In the genomic region with DNA sequence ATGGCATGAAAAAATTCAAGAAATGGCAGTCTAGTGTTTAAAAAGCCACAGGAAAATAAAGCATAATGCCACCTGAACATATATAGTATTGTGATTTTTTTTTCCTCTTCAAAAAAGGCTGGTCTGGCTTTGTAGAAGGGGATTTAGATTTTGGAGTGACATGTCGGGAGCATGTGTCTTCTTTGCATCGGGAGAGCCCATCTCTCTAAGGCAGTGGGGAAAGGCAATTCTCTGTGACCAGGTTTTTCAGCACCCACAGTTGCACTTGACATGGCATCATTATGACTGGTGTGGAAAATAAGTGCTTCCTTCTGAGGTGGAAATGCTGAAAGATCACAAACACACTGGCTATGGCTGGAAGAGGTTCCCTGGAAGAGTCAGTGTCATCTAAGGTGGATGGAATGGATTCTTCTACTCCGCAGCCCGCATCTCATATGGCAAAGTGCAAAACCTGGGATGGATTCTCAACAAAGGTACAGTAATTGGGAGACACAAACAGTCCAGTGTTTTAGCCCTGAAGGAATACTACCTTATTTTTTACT, we compare ENCODE assay signal across 1 cellular context.
TF ChIP-seq lines count a peak whose summit lies in the region.

No MANE protein-coding gene starts in this region.

TF ChIP-seq in HepG2, 621 proteins besides CTCF, POLR2A, EP300 and RAD21 (continued from another document and continues in another):
- TF ChIP-seq, protein P1, sequence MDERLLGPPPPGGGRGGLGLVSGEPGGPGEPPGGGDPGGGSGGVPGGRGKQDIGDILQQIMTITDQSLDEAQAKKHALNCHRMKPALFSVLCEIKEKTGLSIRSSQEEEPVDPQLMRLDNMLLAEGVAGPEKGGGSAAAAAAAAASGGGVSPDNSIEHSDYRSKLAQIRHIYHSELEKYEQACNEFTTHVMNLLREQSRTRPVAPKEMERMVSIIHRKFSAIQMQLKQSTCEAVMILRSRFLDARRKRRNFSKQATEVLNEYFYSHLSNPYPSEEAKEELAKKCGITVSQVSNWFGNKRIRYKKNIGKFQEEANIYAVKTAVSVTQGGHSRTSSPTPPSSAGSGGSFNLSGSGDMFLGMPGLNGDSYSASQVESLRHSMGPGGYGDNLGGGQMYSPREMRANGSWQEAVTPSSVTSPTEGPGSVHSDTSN (CRISPR knock-in tag; IDR thresholded peaks at IDR 0.05) = no peak
- TF ChIP-seq, protein P2, sequence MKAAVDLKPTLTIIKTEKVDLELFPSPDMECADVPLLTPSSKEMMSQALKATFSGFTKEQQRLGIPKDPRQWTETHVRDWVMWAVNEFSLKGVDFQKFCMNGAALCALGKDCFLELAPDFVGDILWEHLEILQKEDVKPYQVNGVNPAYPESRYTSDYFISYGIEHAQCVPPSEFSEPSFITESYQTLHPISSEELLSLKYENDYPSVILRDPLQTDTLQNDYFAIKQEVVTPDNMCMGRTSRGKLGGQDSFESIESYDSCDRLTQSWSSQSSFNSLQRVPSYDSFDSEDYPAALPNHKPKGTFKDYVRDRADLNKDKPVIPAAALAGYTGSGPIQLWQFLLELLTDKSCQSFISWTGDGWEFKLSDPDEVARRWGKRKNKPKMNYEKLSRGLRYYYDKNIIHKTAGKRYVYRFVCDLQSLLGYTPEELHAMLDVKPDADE (CRISPR knock-in tag; IDR thresholded peaks at IDR 0.05) = no peak
- TF ChIP-seq, protein P3, sequence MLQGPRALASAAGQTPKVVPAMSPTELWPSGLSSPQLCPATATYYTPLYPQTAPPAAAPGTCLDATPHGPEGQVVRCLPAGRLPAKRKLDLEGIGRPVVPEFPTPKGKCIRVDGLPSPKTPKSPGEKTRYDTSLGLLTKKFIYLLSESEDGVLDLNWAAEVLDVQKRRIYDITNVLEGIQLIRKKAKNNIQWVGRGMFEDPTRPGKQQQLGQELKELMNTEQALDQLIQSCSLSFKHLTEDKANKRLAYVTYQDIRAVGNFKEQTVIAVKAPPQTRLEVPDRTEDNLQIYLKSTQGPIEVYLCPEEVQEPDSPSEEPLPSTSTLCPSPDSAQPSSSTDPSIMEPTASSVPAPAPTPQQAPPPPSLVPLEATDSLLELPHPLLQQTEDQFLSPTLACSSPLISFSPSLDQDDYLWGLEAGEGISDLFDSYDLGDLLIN (CRISPR knock-in tag; IDR thresholded peaks at IDR 0.05; ENCODE audit: borderline replicate concordance) = no peak
- TF ChIP-seq, protein P4, sequence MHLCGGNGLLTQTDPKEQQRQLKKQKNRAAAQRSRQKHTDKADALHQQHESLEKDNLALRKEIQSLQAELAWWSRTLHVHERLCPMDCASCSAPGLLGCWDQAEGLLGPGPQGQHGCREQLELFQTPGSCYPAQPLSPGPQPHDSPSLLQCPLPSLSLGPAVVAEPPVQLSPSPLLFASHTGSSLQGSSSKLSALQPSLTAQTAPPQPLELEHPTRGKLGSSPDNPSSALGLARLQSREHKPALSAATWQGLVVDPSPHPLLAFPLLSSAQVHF (CRISPR knock-in tag; IDR thresholded peaks at IDR 0.05) = no peak
- TF ChIP-seq, protein P5, sequence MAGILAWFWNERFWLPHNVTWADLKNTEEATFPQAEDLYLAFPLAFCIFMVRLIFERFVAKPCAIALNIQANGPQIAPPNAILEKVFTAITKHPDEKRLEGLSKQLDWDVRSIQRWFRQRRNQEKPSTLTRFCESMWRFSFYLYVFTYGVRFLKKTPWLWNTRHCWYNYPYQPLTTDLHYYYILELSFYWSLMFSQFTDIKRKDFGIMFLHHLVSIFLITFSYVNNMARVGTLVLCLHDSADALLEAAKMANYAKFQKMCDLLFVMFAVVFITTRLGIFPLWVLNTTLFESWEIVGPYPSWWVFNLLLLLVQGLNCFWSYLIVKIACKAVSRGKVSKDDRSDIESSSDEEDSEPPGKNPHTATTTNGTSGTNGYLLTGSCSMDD (CRISPR knock-in tag; IDR thresholded peaks at IDR 0.05) = no peak
- TF ChIP-seq, protein P6, sequence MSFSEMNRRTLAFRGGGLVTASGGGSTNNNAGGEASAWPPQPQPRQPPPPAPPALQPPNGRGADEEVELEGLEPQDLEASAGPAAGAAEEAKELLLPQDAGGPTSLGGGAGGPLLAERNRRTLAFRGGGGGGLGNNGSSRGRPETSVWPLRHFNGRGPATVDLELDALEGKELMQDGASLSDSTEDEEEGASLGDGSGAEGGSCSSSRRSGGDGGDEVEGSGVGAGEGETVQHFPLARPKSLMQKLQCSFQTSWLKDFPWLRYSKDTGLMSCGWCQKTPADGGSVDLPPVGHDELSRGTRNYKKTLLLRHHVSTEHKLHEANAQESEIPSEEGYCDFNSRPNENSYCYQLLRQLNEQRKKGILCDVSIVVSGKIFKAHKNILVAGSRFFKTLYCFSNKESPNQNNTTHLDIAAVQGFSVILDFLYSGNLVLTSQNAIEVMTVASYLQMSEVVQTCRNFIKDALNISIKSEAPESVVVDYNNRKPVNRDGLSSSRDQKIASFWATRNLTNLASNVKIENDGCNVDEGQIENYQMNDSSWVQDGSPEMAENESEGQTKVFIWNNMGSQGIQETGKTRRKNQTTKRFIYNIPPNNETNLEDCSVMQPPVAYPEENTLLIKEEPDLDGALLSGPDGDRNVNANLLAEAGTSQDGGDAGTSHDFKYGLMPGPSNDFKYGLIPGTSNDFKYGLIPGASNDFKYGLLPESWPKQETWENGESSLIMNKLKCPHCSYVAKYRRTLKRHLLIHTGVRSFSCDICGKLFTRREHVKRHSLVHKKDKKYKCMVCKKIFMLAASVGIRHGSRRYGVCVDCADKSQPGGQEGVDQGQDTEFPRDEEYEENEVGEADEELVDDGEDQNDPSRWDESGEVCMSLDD (CRISPR knock-in tag; IDR thresholded peaks at IDR 0.05; ENCODE audit: borderline replicate concordance) = no peak
- TF ChIP-seq ZNF432 (CRISPR knock-in tag; IDR thresholded peaks at IDR 0.05; ENCODE audit: borderline replicate concordance) (no peak), HOXA5 (CRISPR knock-in tag; IDR thresholded peaks at IDR 0.05) (0 out of 2 replicates have a peak, but pooled peaks have one; percentile 14), FOXA1 (IDR thresholded peaks at IDR 0.05) (no peak), FOXA1 (CRISPR knock-in tag; IDR thresholded peaks at IDR 0.05) (no peak), RARA (CRISPR knock-in tag; IDR thresholded peaks at IDR 0.05) (no peak), NFE2 (CRISPR knock-in tag; IDR thresholded peaks at IDR 0.05) (no peak), ZNF792 (CRISPR knock-in tag; IDR thresholded peaks at IDR 0.05) (no peak), NR2F6 (IDR thresholded peaks at IDR 0.05) (no peak), NR2F6 (CRISPR knock-in tag; IDR thresholded peaks at IDR 0.05) (0 out of 2 replicates have a peak, but pooled peaks have one; percentile 14), ATM (IDR thresholded peaks at IDR 0.05; ENCODE audit: borderline replicate concordance) (no peak), KAT2B (IDR thresholded peaks at IDR 0.05; ENCODE audit: borderline replicate concordance, low read depth, low read length) (no peak), DNMT3B (CRISPR knock-in tag; conservative IDR thresholded peaks at IDR 0.05) (no peak), REXO4 (CRISPR knock-in tag; IDR thresholded peaks at IDR 0.05; ENCODE audit: borderline replicate concordance) (no peak), ETV6 (CRISPR knock-in tag; conservative IDR thresholded peaks at IDR 0.05) (no peak), ZNF547 (CRISPR knock-in tag; IDR thresholded peaks at IDR 0.05) (no peak), RNF2 (conservative IDR thresholded peaks at IDR 0.05; ENCODE audit: low read depth) (no peak), ZNF816 (CRISPR knock-in tag; IDR thresholded peaks at IDR 0.05; ENCODE audit: borderline replicate concordance) (no peak), CENPT (CRISPR knock-in tag; IDR thresholded peaks at IDR 0.05; ENCODE audit: low read depth) (no peak)
- TF ChIP-seq, protein P7, sequence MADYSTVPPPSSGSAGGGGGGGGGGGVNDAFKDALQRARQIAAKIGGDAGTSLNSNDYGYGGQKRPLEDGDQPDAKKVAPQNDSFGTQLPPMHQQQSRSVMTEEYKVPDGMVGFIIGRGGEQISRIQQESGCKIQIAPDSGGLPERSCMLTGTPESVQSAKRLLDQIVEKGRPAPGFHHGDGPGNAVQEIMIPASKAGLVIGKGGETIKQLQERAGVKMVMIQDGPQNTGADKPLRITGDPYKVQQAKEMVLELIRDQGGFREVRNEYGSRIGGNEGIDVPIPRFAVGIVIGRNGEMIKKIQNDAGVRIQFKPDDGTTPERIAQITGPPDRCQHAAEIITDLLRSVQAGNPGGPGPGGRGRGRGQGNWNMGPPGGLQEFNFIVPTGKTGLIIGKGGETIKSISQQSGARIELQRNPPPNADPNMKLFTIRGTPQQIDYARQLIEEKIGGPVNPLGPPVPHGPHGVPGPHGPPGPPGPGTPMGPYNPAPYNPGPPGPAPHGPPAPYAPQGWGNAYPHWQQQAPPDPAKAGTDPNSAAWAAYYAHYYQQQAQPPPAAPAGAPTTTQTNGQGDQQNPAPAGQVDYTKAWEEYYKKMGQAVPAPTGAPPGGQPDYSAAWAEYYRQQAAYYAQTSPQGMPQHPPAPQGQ (CRISPR knock-in tag; IDR thresholded peaks at IDR 0.05; ENCODE audit: borderline replicate concordance) = no peak
- TF ChIP-seq, protein P8, sequence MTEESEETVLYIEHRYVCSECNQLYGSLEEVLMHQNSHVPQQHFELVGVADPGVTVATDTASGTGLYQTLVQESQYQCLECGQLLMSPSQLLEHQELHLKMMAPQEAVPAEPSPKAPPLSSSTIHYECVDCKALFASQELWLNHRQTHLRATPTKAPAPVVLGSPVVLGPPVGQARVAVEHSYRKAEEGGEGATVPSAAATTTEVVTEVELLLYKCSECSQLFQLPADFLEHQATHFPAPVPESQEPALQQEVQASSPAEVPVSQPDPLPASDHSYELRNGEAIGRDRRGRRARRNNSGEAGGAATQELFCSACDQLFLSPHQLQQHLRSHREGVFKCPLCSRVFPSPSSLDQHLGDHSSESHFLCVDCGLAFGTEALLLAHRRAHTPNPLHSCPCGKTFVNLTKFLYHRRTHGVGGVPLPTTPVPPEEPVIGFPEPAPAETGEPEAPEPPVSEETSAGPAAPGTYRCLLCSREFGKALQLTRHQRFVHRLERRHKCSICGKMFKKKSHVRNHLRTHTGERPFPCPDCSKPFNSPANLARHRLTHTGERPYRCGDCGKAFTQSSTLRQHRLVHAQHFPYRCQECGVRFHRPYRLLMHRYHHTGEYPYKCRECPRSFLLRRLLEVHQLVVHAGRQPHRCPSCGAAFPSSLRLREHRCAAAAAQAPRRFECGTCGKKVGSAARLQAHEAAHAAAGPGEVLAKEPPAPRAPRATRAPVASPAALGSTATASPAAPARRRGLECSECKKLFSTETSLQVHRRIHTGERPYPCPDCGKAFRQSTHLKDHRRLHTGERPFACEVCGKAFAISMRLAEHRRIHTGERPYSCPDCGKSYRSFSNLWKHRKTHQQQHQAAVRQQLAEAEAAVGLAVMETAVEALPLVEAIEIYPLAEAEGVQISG (CRISPR knock-in tag; IDR thresholded peaks at IDR 0.05) = no peak
- TF ChIP-seq, protein P9, sequence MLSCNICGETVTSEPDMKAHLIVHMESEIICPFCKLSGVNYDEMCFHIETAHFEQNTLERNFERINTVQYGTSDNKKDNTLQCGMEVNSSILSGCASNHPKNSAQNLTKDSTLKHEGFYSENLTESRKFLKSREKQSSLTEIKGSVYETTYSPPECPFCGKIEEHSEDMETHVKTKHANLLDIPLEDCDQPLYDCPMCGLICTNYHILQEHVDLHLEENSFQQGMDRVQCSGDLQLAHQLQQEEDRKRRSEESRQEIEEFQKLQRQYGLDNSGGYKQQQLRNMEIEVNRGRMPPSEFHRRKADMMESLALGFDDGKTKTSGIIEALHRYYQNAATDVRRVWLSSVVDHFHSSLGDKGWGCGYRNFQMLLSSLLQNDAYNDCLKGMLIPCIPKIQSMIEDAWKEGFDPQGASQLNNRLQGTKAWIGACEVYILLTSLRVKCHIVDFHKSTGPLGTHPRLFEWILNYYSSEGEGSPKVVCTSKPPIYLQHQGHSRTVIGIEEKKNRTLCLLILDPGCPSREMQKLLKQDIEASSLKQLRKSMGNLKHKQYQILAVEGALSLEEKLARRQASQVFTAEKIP (CRISPR knock-in tag; IDR thresholded peaks at IDR 0.05; ENCODE audit: borderline replicate concordance) = no peak
- TF ChIP-seq, protein P10, sequence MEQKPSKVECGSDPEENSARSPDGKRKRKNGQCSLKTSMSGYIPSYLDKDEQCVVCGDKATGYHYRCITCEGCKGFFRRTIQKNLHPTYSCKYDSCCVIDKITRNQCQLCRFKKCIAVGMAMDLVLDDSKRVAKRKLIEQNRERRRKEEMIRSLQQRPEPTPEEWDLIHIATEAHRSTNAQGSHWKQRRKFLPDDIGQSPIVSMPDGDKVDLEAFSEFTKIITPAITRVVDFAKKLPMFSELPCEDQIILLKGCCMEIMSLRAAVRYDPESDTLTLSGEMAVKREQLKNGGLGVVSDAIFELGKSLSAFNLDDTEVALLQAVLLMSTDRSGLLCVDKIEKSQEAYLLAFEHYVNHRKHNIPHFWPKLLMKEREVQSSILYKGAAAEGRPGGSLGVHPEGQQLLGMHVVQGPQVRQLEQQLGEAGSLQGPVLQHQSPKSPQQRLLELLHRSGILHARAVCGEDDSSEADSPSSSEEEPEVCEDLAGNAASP (CRISPR knock-in tag; IDR thresholded peaks at IDR 0.05; ENCODE audit: borderline replicate concordance) = peak; percentile 70; the same call in 1 of the 2 replicates
- TF ChIP-seq, protein P11, sequence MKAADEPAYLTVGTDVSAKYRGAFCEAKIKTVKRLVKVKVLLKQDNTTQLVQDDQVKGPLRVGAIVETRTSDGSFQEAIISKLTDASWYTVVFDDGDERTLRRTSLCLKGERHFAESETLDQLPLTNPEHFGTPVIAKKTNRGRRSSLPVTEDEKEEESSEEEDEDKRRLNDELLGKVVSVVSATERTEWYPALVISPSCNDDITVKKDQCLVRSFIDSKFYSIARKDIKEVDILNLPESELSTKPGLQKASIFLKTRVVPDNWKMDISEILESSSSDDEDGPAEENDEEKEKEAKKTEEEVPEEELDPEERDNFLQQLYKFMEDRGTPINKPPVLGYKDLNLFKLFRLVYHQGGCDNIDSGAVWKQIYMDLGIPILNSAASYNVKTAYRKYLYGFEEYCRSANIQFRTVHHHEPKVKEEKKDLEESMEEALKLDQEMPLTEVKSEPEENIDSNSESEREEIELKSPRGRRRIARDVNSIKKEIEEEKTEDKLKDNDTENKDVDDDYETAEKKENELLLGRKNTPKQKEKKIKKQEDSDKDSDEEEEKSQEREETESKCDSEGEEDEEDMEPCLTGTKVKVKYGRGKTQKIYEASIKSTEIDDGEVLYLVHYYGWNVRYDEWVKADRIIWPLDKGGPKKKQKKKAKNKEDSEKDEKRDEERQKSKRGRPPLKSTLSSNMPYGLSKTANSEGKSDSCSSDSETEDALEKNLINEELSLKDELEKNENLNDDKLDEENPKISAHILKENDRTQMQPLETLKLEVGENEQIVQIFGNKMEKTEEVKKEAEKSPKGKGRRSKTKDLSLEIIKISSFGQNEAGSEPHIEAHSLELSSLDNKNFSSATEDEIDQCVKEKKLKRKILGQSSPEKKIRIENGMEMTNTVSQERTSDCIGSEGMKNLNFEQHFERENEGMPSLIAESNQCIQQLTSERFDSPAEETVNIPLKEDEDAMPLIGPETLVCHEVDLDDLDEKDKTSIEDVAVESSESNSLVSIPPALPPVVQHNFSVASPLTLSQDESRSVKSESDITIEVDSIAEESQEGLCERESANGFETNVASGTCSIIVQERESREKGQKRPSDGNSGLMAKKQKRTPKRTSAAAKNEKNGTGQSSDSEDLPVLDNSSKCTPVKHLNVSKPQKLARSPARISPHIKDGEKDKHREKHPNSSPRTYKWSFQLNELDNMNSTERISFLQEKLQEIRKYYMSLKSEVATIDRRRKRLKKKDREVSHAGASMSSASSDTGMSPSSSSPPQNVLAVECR (CRISPR knock-in tag; IDR thresholded peaks at IDR 0.05; ENCODE audit: borderline replicate concordance) = peak; percentile 35; the same call in 1 of the 2 replicates
- TF ChIP-seq, protein P12, sequence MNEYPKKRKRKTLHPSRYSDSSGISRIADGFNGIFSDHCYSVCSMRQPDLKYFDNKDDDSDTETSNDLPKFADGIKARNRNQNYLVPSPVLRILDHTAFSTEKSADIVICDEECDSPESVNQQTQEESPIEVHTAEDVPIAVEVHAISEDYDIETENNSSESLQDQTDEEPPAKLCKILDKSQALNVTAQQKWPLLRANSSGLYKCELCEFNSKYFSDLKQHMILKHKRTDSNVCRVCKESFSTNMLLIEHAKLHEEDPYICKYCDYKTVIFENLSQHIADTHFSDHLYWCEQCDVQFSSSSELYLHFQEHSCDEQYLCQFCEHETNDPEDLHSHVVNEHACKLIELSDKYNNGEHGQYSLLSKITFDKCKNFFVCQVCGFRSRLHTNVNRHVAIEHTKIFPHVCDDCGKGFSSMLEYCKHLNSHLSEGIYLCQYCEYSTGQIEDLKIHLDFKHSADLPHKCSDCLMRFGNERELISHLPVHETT (CRISPR knock-in tag; conservative IDR thresholded peaks at IDR 0.05) = no peak
